Comparison of ENCODE assay signal across 8 cellular contexts in genomic region chr22:50190182-50190951, GRCh38. TPM values are rescaled to one million over a fixed set of nuclear protein-coding genes. Genes with fewer than 3 reads are reported as not detected.
DNase-seq lines count a peak whose midpoint lies in the region.

No MANE protein-coding gene starts in this region.

- H3K27me3 ChIP-seq in H7 (ENCODE audit: control insufficient read depth, insufficient read depth, low read length) = peaks cover under 1% of the 10 kb centered on the region; the same call in 1 of the 2 replicates
- H3K27me3 ChIP-seq in effector memory CD4-positive, alpha-beta T cell (replicated peaks; ENCODE audit: control insufficient read depth, insufficient read depth, low read length, poor library complexity, severe bottlenecking) = no peaks in the 10 kb centered on the region
- no peaks in the 10 kb centered on the region for H3K27me3 ChIP-seq in mononuclear cell (ENCODE audit: insufficient read depth, low read length)

- peak overlapping the region; percentile 98 for H3K27ac Mint-ChIP-seq in activated CD4-positive, alpha-beta memory T cell treated with anti-CD3 and anti-CD28 coated beads for 36 hours

- H3K4me3 Mint-ChIP-seq in activated CD4-positive, alpha-beta memory T cell treated with anti-CD3 and anti-CD28 coated beads for 36 hours = peak overlapping the region; percentile 87

- POLR2A ChIA-PET in activated CD4-positive, alpha-beta memory T cell treated with anti-CD3 and anti-CD28 coated beads for 36 hours (lab: Charles Lee) = interaction anchor here (0.5 to 2.8 kb wide), 9 partner anchors 8 to 228 kb away, joined by 3 to 12 read pairs (median 3); partner anchors contain the start of genes PANX2 and SELENOO

- peaks cover 6% of the 10 kb centered on the region for H3K36me3 ChIP-seq in H7 (replicated peaks; ENCODE audit: control insufficient read depth, insufficient read depth, low read length)
- H3K36me3 ChIP-seq in effector memory CD4-positive, alpha-beta T cell (ENCODE audit: control insufficient read depth, insufficient read depth, low read length) = peaks cover 19% of the 10 kb centered on the region

- H3K4me3 ChIP-seq in H7 (ENCODE audit: insufficient read depth, low read depth, low read length) (no peak overlapping the region; the same call in 1 of the 2 replicates), mononuclear cell (ENCODE audit: low read length) (peak overlapping the region; percentile 42)
- peak overlapping the region; percentile 68 for H3K4me3 ChIP-seq in effector memory CD4-positive, alpha-beta T cell (ENCODE audit: insufficient read depth, low read depth, low read length, poor library complexity, severe bottlenecking)

- peaks cover 16% of the 10 kb centered on the region for H3K36me3 Mint-ChIP-seq in activated CD4-positive, alpha-beta memory T cell treated with anti-CD3 and anti-CD28 coated beads for 36 hours

- peaks cover 44% of the 10 kb centered on the region for H3K4me1 Mint-ChIP-seq in activated CD4-positive, alpha-beta memory T cell treated with anti-CD3 and anti-CD28 coated beads for 36 hours (ENCODE audit: low read depth)

- peak overlapping the region; percentile 96 for H3K27ac ChIP-seq in effector memory CD4-positive, alpha-beta T cell (ENCODE audit: insufficient read depth, low read length, poor library complexity, severe bottlenecking)

- H3K27me3 Mint-ChIP-seq in activated CD4-positive, alpha-beta memory T cell treated with anti-CD3 and anti-CD28 coated beads for 36 hours = no peaks in the 10 kb centered on the region

- H3K9me3 ChIP-seq in effector memory CD4-positive, alpha-beta T cell (ENCODE audit: control insufficient read depth, low read length) = no peaks in the 10 kb centered on the region
- H3K9me3 ChIP-seq in mononuclear cell (ENCODE audit: low read depth, low read length) = no peaks in the 10 kb centered on the region

- no peaks in the 10 kb centered on the region for H3K9me3 Mint-ChIP-seq in activated CD4-positive, alpha-beta memory T cell treated with anti-CD3 and anti-CD28 coated beads for 36 hours

- DNase-seq in GF-D8 (lab: John Stamatoyannopoulos, UW) = peak; percentile 89
- DNase-seq in H7 = peak; percentile 94
- peak; percentile 82 for DNase-seq in NCI-H1694 treated with DMSO at 0.1 percent for 48 hours (lab: John Stamatoyannopoulos, UW)
- DNase-seq in activated CD4-positive, alpha-beta memory T cell treated with anti-CD3 and anti-CD28 coated beads for 36 hours = peak; percentile 86
- peak; percentile 73 to 76 (median 75) for DNase-seq in effector memory CD4-positive, alpha-beta T cell
- DNase-seq in stimulated activated CD8-positive, alpha-beta memory T cell treated with anti-CD3 and anti-CD28 coated beads, Interleukin-7, amount 100 ng/mL, for 4 hours (ENCODE audit: low read depth in 2 of 2) = peak; percentile 44 to 75
- DNase-seq in SW 1271 (lab: John Stamatoyannopoulos, UW) = no peak

- intact Hi-C loops in activated CD4-positive, alpha-beta memory T cell treated with anti-CD3 and anti-CD28 coated beads for 36 hours (cut with micrococcal nuclease) = loop anchor here (2.0 to 5.0 kb wide), 4 partner anchors 52 to 337 kb away; partner anchors contain the start of genes PIM3 and SCO2

- H3K4me1 ChIP-seq in effector memory CD4-positive, alpha-beta T cell (ENCODE audit: control insufficient read depth, insufficient read depth, low read length, poor library complexity, severe bottlenecking) = peaks cover 67% of the 10 kb centered on the region
- peaks cover 88% of the 10 kb centered on the region for H3K4me1 ChIP-seq in mononuclear cell (ENCODE audit: insufficient read depth, low read length)

- CTCF ChIA-PET in activated CD4-positive, alpha-beta memory T cell treated with anti-CD3 and anti-CD28 coated beads for 36 hours (lab: Charles Lee) = interaction anchor here (0.6 to 2.1 kb wide), 8 partner anchors 14 to 260 kb away, joined by 3 to 11 read pairs (median 4); no protein-coding TSS in a partner anchor

RNA-seq across cellular contexts. Expression of gene TRABD, which starts 4.7 kb away (rescaled TPM):
- 83.1 and 84.6 TPM in 2 replicates for total RNA-seq in H7 (2014; rRNA removed; shearing (Covaris generic))
- total RNA-seq in activated CD4-positive, alpha-beta memory T cell treated with anti-CD3 and anti-CD28 coated beads for 36 hours = 10 to 100 TPM; 88.6 to 89.2 TPM
- 44.0 TPM for total RNA-seq in mononuclear cell

RNA-seq across cellular contexts. Expression of gene SELENOO, which starts 10.4 kb away (rescaled TPM):
- total RNA-seq in H7 (2014; rRNA removed; shearing (Covaris generic)) = 27.8 and 29.9 TPM in 2 replicates
- 10 to 100 TPM; 18.8 to 19.7 TPM for total RNA-seq in activated CD4-positive, alpha-beta memory T cell treated with anti-CD3 and anti-CD28 coated beads for 36 hours
- total RNA-seq in mononuclear cell = 11.8 TPM

RNA-seq across cellular contexts. Expression of gene PANX2, which starts 19.8 kb away (rescaled TPM):
- total RNA-seq in H7 (2014; rRNA removed; shearing (Covaris generic)) = 2.2 and 2.6 TPM in 2 replicates
- 1 to 10 TPM; 3.3 to 3.5 TPM for total RNA-seq in activated CD4-positive, alpha-beta memory T cell treated with anti-CD3 and anti-CD28 coated beads for 36 hours
- 0.94 TPM for total RNA-seq in mononuclear cell

RNA-seq across cellular contexts. Expression of gene TUBGCP6, which starts 54.5 kb away (rescaled TPM):
- total RNA-seq in H7 (2014; rRNA removed; shearing (Covaris generic)) = 24.0 and 31.6 TPM in 2 replicates
- total RNA-seq in activated CD4-positive, alpha-beta memory T cell treated with anti-CD3 and anti-CD28 coated beads for 36 hours = 10 to 100 TPM; 41.4 to 43.8 TPM
- total RNA-seq in mononuclear cell = 45.1 TPM

Comparison
In these comparisons a context has a peak if more than half of its experiments do, and no peak if none do; other contexts are left out.
1. DNase-seq: peak in GF-D8 (single experiment), H7 (single experiment), NCI-H1694 treated with DMSO at 0.1 percent for 48 hours (single experiment), activated CD4-positive, alpha-beta memory T cell treated with anti-CD3 and anti-CD28 coated beads for 36 hours (single experiment), effector memory CD4-positive, alpha-beta T cell (3 of 3) and stimulated activated CD8-positive, alpha-beta memory T cell treated with anti-CD3 and anti-CD28 coated beads, Interleukin-7, amount 100 ng/mL, for 4 hours (2 of 2); none in SW 1271 (0 of 2).